Comparison of ENCODE assay signal across 19 cellular contexts in genomic region chr5:137291031-137291430, GRCh38.
"Had no signal": no experiment of that assay in that cellular context is flagged by ENCODE, and none has a peak within 500 bp of the region (broad histone marks: within the 10 kb centered on the region; RNA-seq: fewer than 3 reads in every experiment).

No MANE protein-coding gene starts in this region.

- H3K4me3 Mint-ChIP-seq: mesothelial cell of epicardium, naive B cell had no signal

- DNase-seq: dermis blood vessel endothelial cell; effector CD4-positive, alpha-beta T cell; effector memory CD4-positive, alpha-beta T cell; foreskin melanocyte; gastrocnemius medialis; glutamatergic neuron; heart right ventricle; hippocampal formation; left cardiac atrium; left lung; left ventricle myocardium superior; lower lobe of right lung; mesenchymal stem cell; mucosa of descending colon; naive B cell had no signal

- H3K27ac Mint-ChIP-seq: mesothelial cell of epicardium, naive B cell had no signal

- ATAC-seq: gastrocnemius medialis, heart right ventricle, left cardiac atrium, left lung, left ventricle myocardium superior, lower lobe of right lung, mucosa of descending colon had no signal

- H3K27me3 ChIP-seq: dorsolateral prefrontal cortex, esophagus muscularis mucosa, gastrocnemius medialis, heart right ventricle, left lung had no signal

- H3K27ac ChIP-seq: coronary artery, esophagus muscularis mucosa, gastrocnemius medialis, heart right ventricle, left lung, lower lobe of right lung had no signal

- H3K4me1 ChIP-seq: esophagus muscularis mucosa, left lung, lower lobe of right lung had no signal

- H3K9me3 ChIP-seq: esophagus muscularis mucosa, gastrocnemius medialis, left lung, lower lobe of right lung, mucosa of descending colon had no signal

- H3K36me3 ChIP-seq: esophagus muscularis mucosa, gastrocnemius medialis, heart right ventricle, left lung, lower lobe of right lung had no signal

- H3K36me3 Mint-ChIP-seq: mesothelial cell of epicardium, naive B cell had no signal

- H3K9me3 Mint-ChIP-seq: mesothelial cell of epicardium had no signal

- H3K4me1 Mint-ChIP-seq: mesothelial cell of epicardium, naive B cell had no signal

- H3K4me3 ChIP-seq: coronary artery, dorsolateral prefrontal cortex, esophagus muscularis mucosa, gastrocnemius medialis, heart right ventricle, left lung, lower lobe of right lung, mucosa of descending colon had no signal
